7 cellular contexts compared by ENCODE assay signal in the genomic region with DNA sequence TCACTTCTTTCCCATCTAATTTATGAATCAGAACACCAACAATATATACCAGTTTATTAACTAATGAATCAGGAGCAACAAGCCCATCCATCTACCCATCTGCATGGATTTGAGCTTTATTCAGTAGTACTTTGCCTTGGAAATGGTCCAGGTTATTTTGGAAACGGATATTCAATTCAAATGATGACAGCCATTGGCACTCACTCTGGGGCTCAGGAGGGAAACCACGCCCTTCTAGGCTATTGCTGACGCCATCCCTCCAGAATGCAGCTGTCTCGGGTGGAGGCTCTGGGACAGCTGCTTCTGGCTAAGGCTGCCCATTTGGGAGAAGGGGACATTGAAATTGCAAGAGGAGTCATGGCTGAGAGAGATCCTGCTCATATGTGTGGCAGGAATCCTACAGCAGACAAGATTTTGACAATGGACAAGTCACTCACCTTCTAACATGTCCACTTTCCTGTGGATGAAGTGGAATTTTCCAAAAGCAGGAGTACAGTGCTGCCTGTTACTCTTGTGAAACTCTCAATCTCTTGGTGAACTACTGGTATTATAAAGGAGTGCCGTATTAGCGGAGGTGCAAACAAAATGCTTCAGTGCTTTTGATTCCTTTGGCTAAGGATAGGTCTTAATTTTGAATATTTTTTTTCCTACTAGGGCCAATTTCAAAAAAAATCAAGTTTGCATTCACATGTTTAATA. TPM values are rescaled to one million over a fixed set of nuclear protein-coding genes. Genes with fewer than 3 reads are reported as not detected.
DNase-seq lines count a peak whose midpoint lies in the region; ATAC-seq, FAIRE-seq and TF ChIP-seq lines count a peak whose summit lies in the region.

No MANE protein-coding gene starts in this region.

- 18 to 34% methylated on average over 6 of the region's 6 CpGs for WGBS in tibial nerve, 2 donors

- intact Hi-C loops in kidney (cut with DNase I) = no loop called here

- FAIRE-seq in kidney (lab: Jason Lieb, UNC) = no peak

- H3K4me1 ChIP-seq in HUES6 (ENCODE audit: control insufficient read depth, insufficient read depth, low read length) (peaks cover 40% of the 10 kb centered on the region), kidney (ENCODE audit: control insufficient read depth in 1 of 2, insufficient read depth in 1 of 2, low read depth in 1 of 2, low read length in 2 of 2) (peaks cover 28 to 35% of the 10 kb centered on the region in 2 donors), tibial nerve (peaks cover 0 to 57% (median 38%) of the 10 kb centered on the region in 4 donors)

- TF ChIP-seq CTCF in astrocyte of the cerebellum (IDR thresholded peaks at IDR 0.05; ENCODE audit: low read depth, low read length, missing control alignments) (no peak), kidney (IDR thresholded peaks at IDR 0.05; ENCODE audit: borderline replicate concordance, extremely low read depth, insufficient read depth) (no peak), tibial nerve (IDR thresholded peaks at IDR 0.05) (no peak)

- peak overlapping the region; percentile 47 for H3K9ac ChIP-seq in HUES6 (ENCODE audit: low read length)
- H3K9ac ChIP-seq in kidney (ENCODE audit: low read length in 2 of 2) = peak overlapping the region; percentile 20 to 59

- peak; percentile 60 to 75 for TF ChIP-seq EP300 in tibial nerve (IDR thresholded peaks at IDR 0.05)

- H3K36me3 ChIP-seq in HUES6 (ENCODE audit: control insufficient read depth, insufficient read depth, low read length) (no peaks in the 10 kb centered on the region), kidney (ENCODE audit: control insufficient read depth in 1 of 2, insufficient read depth in 2 of 2, low read length in 2 of 2) (no peaks in the 10 kb centered on the region), tibial nerve (no peaks in the 10 kb centered on the region)

- H3K9me3 ChIP-seq in HUES6 (ENCODE audit: control insufficient read depth, insufficient read depth, low read depth, low read length) (no peaks in the 10 kb centered on the region), kidney (ENCODE audit: control insufficient read depth in 1 of 2, low read length in 2 of 2) (no peaks in the 10 kb centered on the region), tibial nerve (no peaks in the 10 kb centered on the region)

- ATAC-seq in HG03378 (IDR thresholded peaks at IDR 0.05; ENCODE audit: unreplicated experiment) = no peak

- TF ChIP-seq POLR2A in tibial nerve (IDR thresholded peaks at IDR 0.05) = peak in 1 of 2 donors; percentile 19

- in situ Hi-C loops in astrocyte of the cerebellum (cut with HindIII; ENCODE audit: low sequenced_read_pairs) = no loop called here

- no peak overlapping the region for H3K4me3 ChIP-seq in HUES6 (ENCODE audit: low read depth, low read length)
- no peak overlapping the region for H3K4me3 ChIP-seq in astrocyte of the cerebellum (ENCODE audit: low read depth, low read length)
- H3K4me3 ChIP-seq in kidney (ENCODE audit: low read length in 2 of 2) = no peak overlapping the region
- no peak overlapping the region for H3K4me3 ChIP-seq in tibial nerve

- H3K27me3 ChIP-seq in HUES6 (ENCODE audit: control insufficient read depth, insufficient read depth, low read length) (no peaks in the 10 kb centered on the region), tibial nerve (no peaks in the 10 kb centered on the region)

- DNase-seq in astrocyte of the cerebellum (ENCODE audit: low read depth) (peak; percentile 71), kidney (peak; percentile 87), tibial nerve (ENCODE audit: low spot score in 2 of 2) (peak; percentile 47 to 63), NCI-H1930 (lab: John Stamatoyannopoulos, UW) (no peak)
- no peak for DNase-seq in effector CD8-positive, alpha-beta T cell (lab: John Stamatoyannopoulos, UW)

- H3K27ac ChIP-seq in HUES6 (ENCODE audit: low read depth, low read length) = no peak overlapping the region; the same call in 1 of the 2 replicates
- peak overlapping the region; percentile 74 to 82 for H3K27ac ChIP-seq in kidney (ENCODE audit: low read depth in 2 of 2, low read length in 2 of 2)
- peak overlapping the region; percentile 11 to 86 (median 48) for H3K27ac ChIP-seq in tibial nerve

RNA-seq across cellular contexts. Expression of a gene that starts 29.3 kb away (rescaled TPM):
- 41.0 TPM for total RNA-seq in kidney
- polyA plus RNA-seq in kidney (ENCODE audit: insufficient read depth, low read depth, low replicate concordance) = 16.2 TPM
- total RNA-seq in tibial nerve = 10 to 100 TPM; 28.6 to 68.1 (median 35.5) TPM

Comparison
In these comparisons a context has a peak if more than half of its experiments do, and no peak if none do; other contexts are left out.
1. DNase-seq: peak in astrocyte of the cerebellum (single experiment), kidney (single experiment) and tibial nerve (2 of 2); none in effector CD8-positive, alpha-beta T cell (single experiment) and NCI-H1930 (0 of 2).